23 cellular contexts compared by ENCODE assay signal in the genomic region with DNA sequence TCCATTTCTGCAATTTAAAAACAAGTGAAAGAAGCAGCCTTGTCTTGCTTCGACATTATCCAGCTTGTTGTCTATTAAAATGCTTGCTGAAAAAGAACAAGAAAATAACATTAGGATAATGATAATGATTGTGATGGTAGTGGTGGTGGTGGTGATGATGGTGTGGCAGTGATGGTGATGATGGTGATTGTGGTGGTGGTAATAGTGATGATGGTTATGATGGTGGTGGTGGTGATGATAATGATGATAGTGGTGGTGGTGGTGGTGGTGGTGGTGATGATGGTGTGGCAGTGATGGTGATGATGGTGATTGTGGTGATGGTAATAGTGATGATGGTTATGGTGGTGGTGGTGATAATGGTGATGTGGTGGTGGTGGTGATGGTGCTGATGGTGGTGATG. TPM values are rescaled to one million over a fixed set of nuclear protein-coding genes. Genes with fewer than 3 reads are reported as not detected.
DNase-seq lines count a peak whose midpoint lies in the region; ATAC-seq, FAIRE-seq and TF ChIP-seq lines count a peak whose summit lies in the region.
"Had no signal": no experiment of that assay in that cellular context is flagged by ENCODE, and none has a peak within 500 bp of the region (broad histone marks: within the 10 kb centered on the region; RNA-seq: fewer than 3 reads in every experiment).

No MANE protein-coding gene starts in this region.

- H4K20me1 ChIP-seq in HepG2 (ENCODE audit: insufficient read depth, low read length): no peaks in the 10 kb centered on the region

- no peak overlapping the region for H3K4me2 ChIP-seq in HepG2 (ENCODE audit: low read depth, low read length)

- no peaks in the 10 kb centered on the region for H3K79me2 ChIP-seq in HepG2 (ENCODE audit: insufficient read depth, low read length)

- no peak overlapping the region for H3K27ac Mint-ChIP-seq in activated CD8-positive, alpha-beta T cell treated with anti-CD3 and anti-CD28 coated beads, Interleukin-2, amount 10 ng/mL, durations not matched to agents 7 days and 5 days

- TF ChIP-seq CTCF in HepG2 (CRISPR knock-in tag; IDR thresholded peaks at IDR 0.05): no peak
- no peak for TF ChIP-seq CTCF in right lobe of liver (IDR thresholded peaks at IDR 0.05)

- 2% methylated on average over 1 of the region's 1 CpG for WGBS in HepG2 (ENCODE audit: low lambda C conversion rate)
- WGBS in right lobe of liver (ENCODE audit: insufficient coverage, low coverage, low lambda C conversion rate, missing lambda C conversion rate): 93% methylated on average over 1 of the region's 1 CpG

- ATAC-seq in HepG2 (no peak), right lobe of liver (no peak), GM18505 (IDR thresholded peaks at IDR 0.05; ENCODE audit: unreplicated experiment) (no peak)
- ATAC-seq in activated CD8-positive, alpha-beta T cell treated with anti-CD3 and anti-CD28 coated beads, Interleukin-2, amount 10 ng/mL, durations not matched to agents 7 days and 5 days: no peak

- H3K27me3 Mint-ChIP-seq in activated CD8-positive, alpha-beta T cell treated with anti-CD3 and anti-CD28 coated beads, Interleukin-2, amount 10 ng/mL, durations not matched to agents 7 days and 5 days (ENCODE audit: low read depth): no peaks in the 10 kb centered on the region

- TF ChIP-seq EP300 in HepG2 (IDR thresholded peaks at IDR 0.05; ENCODE audit: low read depth in 2 of 2, low read length in 2 of 2): no peak
- no peak for TF ChIP-seq EP300 in HepG2 (CRISPR knock-in tag; IDR thresholded peaks at IDR 0.05; ENCODE audit: borderline replicate concordance)

- H3K27me3 ChIP-seq in HepG2 (ENCODE audit: control insufficient read depth in 1 of 2, insufficient read depth in 2 of 2, low read length in 2 of 2) (peaks cover 0 to 16% of the 10 kb centered on the region in 2 experiments; a peak in 3 of 5 replicates), right lobe of liver (no peaks in the 10 kb centered on the region)
- H3K27me3 ChIP-seq: MG63 had no signal

- DNase-seq in HepG2 (ENCODE audit: low spot score) (no peak), right lobe of liver (no peak), islet precursor cell (peak; percentile 2), urothelium cell line (ENCODE audit: low spot score) (no peak), retina (no peak)
- no peak for DNase-seq in activated CD8-positive, alpha-beta T cell treated with anti-CD3 and anti-CD28 coated beads, Interleukin-2, amount 10 ng/mL, durations not matched to agents 7 days and 5 days
- DNase-seq: ACHN, C1 segment of cervical spinal cord, DMS79, H7, Kasumi-1, MG63, NCI-H1092, NCI-H1436 treated with DMSO at 0.1 percent for 48 hours, NCI-H2029, NCI-H345, NCI-H524 treated with DMSO at 0.1 percent for 48 hours, RPMI8226, SHP77 treated with DMSO at 0.1 percent for 48 hours had no signal

- H3K4me3 Mint-ChIP-seq in activated CD8-positive, alpha-beta T cell treated with anti-CD3 and anti-CD28 coated beads, Interleukin-2, amount 10 ng/mL, durations not matched to agents 7 days and 5 days: peak overlapping the region; percentile 10

- H3K27ac ChIP-seq in HepG2 (ENCODE audit: extremely low read length, insufficient read depth, low read length) (no peak overlapping the region), right lobe of liver (no peak overlapping the region)
- H3K27ac ChIP-seq: HL-60 had no signal

- H3K4me1 ChIP-seq in HepG2 (ENCODE audit: insufficient read depth, low read length): peaks cover 4% of the 10 kb centered on the region
- no peaks in the 10 kb centered on the region for H3K4me1 ChIP-seq in right lobe of liver

- H2AFZ ChIP-seq in HepG2 (ENCODE audit: low read length): no peak overlapping the region

- peaks cover 6% of the 10 kb centered on the region for H3K36me3 Mint-ChIP-seq in activated CD8-positive, alpha-beta T cell treated with anti-CD3 and anti-CD28 coated beads, Interleukin-2, amount 10 ng/mL, durations not matched to agents 7 days and 5 days (ENCODE audit: low read depth)

- H3K9ac ChIP-seq in HepG2 (ENCODE audit: insufficient read depth, low read depth, low read length): no peak overlapping the region

- POLR2A ChIA-PET in HepG2 (lab: Yijun Ruan, JAX): no interaction called here
- POLR2A ChIA-PET in activated CD8-positive, alpha-beta T cell treated with anti-CD3 and anti-CD28 coated beads, Interleukin-2, amount 10 ng/mL, durations not matched to agents 7 days and 5 days (lab: Charles Lee): no interaction called here

- CTCF ChIA-PET in HepG2 (lab: Yijun Ruan, JAX; ENCODE audit: low intra/inter-chr PET ratio, low total read pairs): no interaction called here
- CTCF ChIA-PET in activated CD8-positive, alpha-beta T cell treated with anti-CD3 and anti-CD28 coated beads, Interleukin-2, amount 10 ng/mL, durations not matched to agents 7 days and 5 days (lab: Charles Lee): interaction anchor here (1.0 kb wide), 2 partner anchors 76 to 77 kb away, joined by 3 read pairs; no protein-coding TSS in a partner anchor

- H3K4me3 ChIP-seq in HepG2 (replicated peaks in 1 of 3; ENCODE audit: insufficient read depth in 1 of 3, low read depth in 2 of 3, low read length in 3 of 3) (no peak overlapping the region), right lobe of liver (no peak overlapping the region)
- H3K4me3 ChIP-seq: MG63 had no signal

- H3K4me1 Mint-ChIP-seq in activated CD8-positive, alpha-beta T cell treated with anti-CD3 and anti-CD28 coated beads, Interleukin-2, amount 10 ng/mL, durations not matched to agents 7 days and 5 days (ENCODE audit: low read depth): peaks cover 5% of the 10 kb centered on the region

- H3K36me3 ChIP-seq in HepG2 (replicated peaks in 1 of 2; ENCODE audit: control insufficient read depth in 1 of 2, insufficient read depth in 2 of 2, low read length in 2 of 2) (no peaks in the 10 kb centered on the region), right lobe of liver (no peaks in the 10 kb centered on the region)
- H3K36me3 ChIP-seq: MG63 had no signal

- FAIRE-seq in HepG2 (lab: Jason Lieb, UNC) (no peak), urothelium cell line (lab: Jason Lieb, UNC) (peak; percentile 97)
- FAIRE-seq: D721Med, GM12892 had no signal

- in situ Hi-C loops in HepG2 (cut with HindIII; ENCODE audit: extremely low pct_ligation_motif_present, low pct_unique_long_range_greater_than_20kb): no loop called here

- H3K9me3 Mint-ChIP-seq in activated CD8-positive, alpha-beta T cell treated with anti-CD3 and anti-CD28 coated beads, Interleukin-2, amount 10 ng/mL, durations not matched to agents 7 days and 5 days (ENCODE audit: insufficient read depth): no peaks in the 10 kb centered on the region

- intact Hi-C loops in HepG2 (cut with micrococcal nuclease; ENCODE audit: unreplicated experiment): no loop called here
- intact Hi-C loops in right lobe of liver (cut with DNase I): no loop called here

- TF ChIP-seq POLR2A in HepG2 (IDR thresholded peaks at IDR 0.05; ENCODE audit: insufficient read depth in 1 of 2, low read depth in 2 of 2, low read length in 2 of 2): no peak
- no peak for TF ChIP-seq POLR2A in right lobe of liver (IDR thresholded peaks at IDR 0.05)
- TF ChIP-seq POLR2A in GM18505 (IDR thresholded peaks at IDR 0.05; ENCODE audit: borderline replicate concordance, extremely low read depth, insufficient read depth, insufficient read length): no peak

- BruUV-seq in HepG2 (replicated peaks; lab: Mats Ljungman, UMichigan): no TSS peak

- H3K9me3 ChIP-seq in HepG2 (ENCODE audit: low read length) (no peaks in the 10 kb centered on the region), right lobe of liver (no peaks in the 10 kb centered on the region)
- H3K9me3 ChIP-seq: MG63 had no signal

- TF ChIP-seq RAD21 in HepG2 (CRISPR knock-in tag; IDR thresholded peaks at IDR 0.05): no peak

RNA-seq across cellular contexts. Expression of a gene that starts 41.5 kb away (rescaled TPM):
- total RNA-seq in HepG2 (2016; rRNA removed; fragmentation: Illumina TruSeq; extraction: Trizol): 0.62 and 0.86 TPM in 2 replicates
- total RNA-seq in HepG2 (2016; cell fraction: cytosol; rRNA removed; fragmentation: Illumina TruSeq; extraction: Trizol; ENCODE audit: low read depth): 0.62 and 0.71 TPM in 2 replicates
- total RNA-seq in HepG2 (2016; cell fraction: insoluble cytoplasmic fraction; rRNA removed; fragmentation: Illumina TruSeq; extraction: Trizol): 0.86 and 1.00 TPM in 2 replicates
- 1.1 and 1.2 TPM in 2 replicates for total RNA-seq in HepG2 (2016; cell fraction: membrane; rRNA removed; fragmentation: Illumina TruSeq; extraction: Trizol)
- 0.47 and 0.68 TPM in 2 replicates for total RNA-seq in HepG2 (2016; cell fraction: nucleus; rRNA removed; fragmentation: Illumina TruSeq; extraction: Trizol)
- 0.35 and 0.41 TPM in 2 replicates for polyA plus RNA-seq in HepG2 (2011; rRNA removed)
- 0.13 and 0.24 TPM in 2 replicates for polyA plus RNA-seq in HepG2 (2011; cell fraction: cytosol; rRNA removed)
- polyA plus RNA-seq in HepG2 (2011; cell fraction: nucleus; rRNA removed): 0.37 and 0.81 TPM in 2 replicates
- polyA plus RNA-seq in HepG2 (2012): 0.44 and 0.50 TPM in 2 replicates
- 0.77 and 0.84 TPM in 2 replicates for polyA plus RNA-seq in HepG2 (2016; cell fraction: cytosol; fragmentation: Illumina TruSeq; extraction: Trizol; ENCODE audit: low read depth)
- 0.55 and 0.73 TPM in 2 replicates for polyA plus RNA-seq in HepG2 (2016; cell fraction: insoluble cytoplasmic fraction; fragmentation: Illumina TruSeq; extraction: Trizol; ENCODE audit: low read depth)
- polyA plus RNA-seq in HepG2 (2016; cell fraction: membrane; fragmentation: Illumina TruSeq; extraction: Trizol; ENCODE audit: low read depth): 0.72 and 1.00 TPM in 2 replicates
- polyA plus RNA-seq in HepG2 (2016; cell fraction: nucleus; fragmentation: Illumina TruSeq; extraction: Trizol; ENCODE audit: insufficient read depth, low read depth): 0.29 and 0.92 TPM in 2 replicates
- 0.06 and 3.9 TPM in 2 replicates for polyA minus RNA-seq in HepG2 (2011; rRNA and poly(A)+ RNA removed; ENCODE audit: low replicate concordance)
- 0.40 and 0.53 TPM in 2 replicates for polyA minus RNA-seq in HepG2 (2011; cell fraction: cytosol; rRNA and poly(A)+ RNA removed)
- not detected in 2 replicates for polyA minus RNA-seq in HepG2 (2011; cell fraction: nucleus; rRNA and poly(A)+ RNA removed)
- 1 to 10 TPM in 1 of 6 experiments, under 1 TPM in 5; 0.31 to 1.1 (median 0.78) TPM for total RNA-seq in right lobe of liver
- total RNA-seq in activated CD8-positive, alpha-beta T cell treated with anti-CD3 and anti-CD28 coated beads, Interleukin-2, amount 10 ng/mL, durations not matched to agents 7 days and 5 days: 1 to 10 TPM; 3.1 to 3.2 TPM

RNA-seq across cellular contexts. Expression of a gene that starts 41.7 kb away (rescaled TPM):
- total RNA-seq in HepG2 (2016; rRNA removed; fragmentation: Illumina TruSeq; extraction: Trizol): 3.2 and 5.3 TPM in 2 replicates
- total RNA-seq in HepG2 (2016; cell fraction: cytosol; rRNA removed; fragmentation: Illumina TruSeq; extraction: Trizol; ENCODE audit: low read depth): 4.6 and 5.3 TPM in 2 replicates
- 2.3 and 6.0 TPM in 2 replicates for total RNA-seq in HepG2 (2016; cell fraction: insoluble cytoplasmic fraction; rRNA removed; fragmentation: Illumina TruSeq; extraction: Trizol)
- total RNA-seq in HepG2 (2016; cell fraction: membrane; rRNA removed; fragmentation: Illumina TruSeq; extraction: Trizol): 2.1 and 2.6 TPM in 2 replicates
- total RNA-seq in HepG2 (2016; cell fraction: nucleus; rRNA removed; fragmentation: Illumina TruSeq; extraction: Trizol): 16.7 and 17.4 TPM in 2 replicates
- 3.2 and 3.3 TPM in 2 replicates for polyA plus RNA-seq in HepG2 (2011; rRNA removed)
- 0.70 and 0.79 TPM in 2 replicates for polyA plus RNA-seq in HepG2 (2011; cell fraction: cytosol; rRNA removed)
- 16.9 and 20.1 TPM in 2 replicates for polyA plus RNA-seq in HepG2 (2011; cell fraction: nucleus; rRNA removed)
- 2.8 and 3.1 TPM in 2 replicates for polyA plus RNA-seq in HepG2 (2012)
- polyA plus RNA-seq in HepG2 (2016; cell fraction: cytosol; fragmentation: Illumina TruSeq; extraction: Trizol; ENCODE audit: low read depth): 0.44 and 0.50 TPM in 2 replicates
- 1.8 and 2.1 TPM in 2 replicates for polyA plus RNA-seq in HepG2 (2016; cell fraction: insoluble cytoplasmic fraction; fragmentation: Illumina TruSeq; extraction: Trizol; ENCODE audit: low read depth)
- 0.84 and 1.6 TPM in 2 replicates for polyA plus RNA-seq in HepG2 (2016; cell fraction: membrane; fragmentation: Illumina TruSeq; extraction: Trizol; ENCODE audit: low read depth)
- polyA plus RNA-seq in HepG2 (2016; cell fraction: nucleus; fragmentation: Illumina TruSeq; extraction: Trizol; ENCODE audit: insufficient read depth, low read depth): 16.9 and 18.5 TPM in 2 replicates
- 6.0 and 7.6 TPM in 2 replicates for polyA minus RNA-seq in HepG2 (2011; rRNA and poly(A)+ RNA removed; ENCODE audit: low replicate concordance)
- polyA minus RNA-seq in HepG2 (2011; cell fraction: cytosol; rRNA and poly(A)+ RNA removed): 1.6 and 3.0 TPM in 2 replicates
- 17.4 and 18.2 TPM in 2 replicates for polyA minus RNA-seq in HepG2 (2011; cell fraction: nucleus; rRNA and poly(A)+ RNA removed)
- total RNA-seq in right lobe of liver: 10 to 100 TPM in 1 of 6 experiments, 1 to 10 TPM in 5; 2.2 to 10.4 (median 3.4) TPM
- 10 to 100 TPM; 30.8 to 31.1 TPM for total RNA-seq in activated CD8-positive, alpha-beta T cell treated with anti-CD3 and anti-CD28 coated beads, Interleukin-2, amount 10 ng/mL, durations not matched to agents 7 days and 5 days
